2 cellular contexts compared by ENCODE assay signal in the genomic region with DNA sequence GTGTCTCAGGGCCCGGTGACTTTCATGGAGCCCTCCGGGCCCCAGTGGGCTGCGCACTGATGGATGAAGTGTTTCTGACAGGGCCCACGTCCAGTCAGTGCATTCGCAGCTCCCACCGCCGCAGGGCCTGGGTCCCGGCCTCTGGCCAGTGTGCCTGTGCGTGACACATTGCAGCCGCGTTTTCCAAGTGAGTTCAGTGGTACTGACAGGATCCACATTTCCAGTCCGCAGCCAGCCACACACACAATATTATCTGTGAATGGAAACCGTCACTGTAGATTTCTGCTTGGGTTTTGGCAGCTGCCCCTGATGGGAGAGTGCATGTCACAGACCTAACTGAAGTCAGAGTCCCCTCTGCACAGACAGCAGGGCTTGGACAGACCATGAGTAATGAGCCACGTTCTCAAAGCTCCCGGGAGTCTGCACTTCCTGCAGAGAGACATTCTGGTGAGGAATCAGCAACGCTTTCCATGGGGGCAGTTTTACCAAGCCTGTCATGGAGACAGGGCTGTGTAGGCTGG.
TF ChIP-seq lines count a peak whose summit lies in the region.

No MANE protein-coding gene starts in this region.

TF ChIP-seq in liver, 16 proteins besides CTCF, POLR2A, EP300 and RAD21 (continued from another document):
- TF ChIP-seq, protein P1, sequence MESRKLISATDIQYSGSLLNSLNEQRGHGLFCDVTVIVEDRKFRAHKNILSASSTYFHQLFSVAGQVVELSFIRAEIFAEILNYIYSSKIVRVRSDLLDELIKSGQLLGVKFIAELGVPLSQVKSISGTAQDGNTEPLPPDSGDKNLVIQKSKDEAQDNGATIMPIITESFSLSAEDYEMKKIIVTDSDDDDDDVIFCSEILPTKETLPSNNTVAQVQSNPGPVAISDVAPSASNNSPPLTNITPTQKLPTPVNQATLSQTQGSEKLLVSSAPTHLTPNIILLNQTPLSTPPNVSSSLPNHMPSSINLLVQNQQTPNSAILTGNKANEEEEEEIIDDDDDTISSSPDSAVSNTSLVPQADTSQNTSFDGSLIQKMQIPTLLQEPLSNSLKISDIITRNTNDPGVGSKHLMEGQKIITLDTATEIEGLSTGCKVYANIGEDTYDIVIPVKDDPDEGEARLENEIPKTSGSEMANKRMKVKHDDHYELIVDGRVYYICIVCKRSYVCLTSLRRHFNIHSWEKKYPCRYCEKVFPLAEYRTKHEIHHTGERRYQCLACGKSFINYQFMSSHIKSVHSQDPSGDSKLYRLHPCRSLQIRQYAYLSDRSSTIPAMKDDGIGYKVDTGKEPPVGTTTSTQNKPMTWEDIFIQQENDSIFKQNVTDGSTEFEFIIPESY (IDR thresholded peaks at IDR 0.05), result no peak

TF ChIP-seq in HepG2, 621 proteins besides CTCF, POLR2A, EP300 and RAD21 (continued from another document):
- TF ChIP-seq, protein P2, sequence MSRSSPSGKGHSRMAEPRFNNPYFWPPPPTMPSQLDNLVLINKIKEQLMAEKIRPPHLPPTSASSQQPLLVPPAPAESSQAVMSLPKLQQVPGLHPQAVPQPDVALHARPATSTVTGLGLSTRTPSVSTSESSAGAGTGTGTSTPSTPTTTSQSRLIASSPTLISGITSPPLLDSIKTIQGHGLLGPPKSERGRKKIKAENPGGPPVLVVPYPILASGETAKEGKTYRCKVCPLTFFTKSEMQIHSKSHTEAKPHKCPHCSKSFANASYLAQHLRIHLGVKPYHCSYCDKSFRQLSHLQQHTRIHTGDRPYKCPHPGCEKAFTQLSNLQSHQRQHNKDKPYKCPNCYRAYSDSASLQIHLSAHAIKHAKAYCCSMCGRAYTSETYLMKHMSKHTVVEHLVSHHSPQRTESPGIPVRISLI (CRISPR knock-in tag; IDR thresholded peaks at IDR 0.05; ENCODE audit: borderline replicate concordance), result no peak
- TF ChIP-seq KLF12 (CRISPR knock-in tag; IDR thresholded peaks at IDR 0.05; ENCODE audit: borderline replicate concordance) (no peak), ZNF670 (CRISPR knock-in tag; IDR thresholded peaks at IDR 0.05; ENCODE audit: borderline replicate concordance) (no peak), DNMT1 (CRISPR knock-in tag; IDR thresholded peaks at IDR 0.05) (no peak), ZFP82 (CRISPR knock-in tag; IDR thresholded peaks at IDR 0.05; ENCODE audit: borderline replicate concordance) (no peak), TCF7L2 (IDR thresholded peaks at IDR 0.05; ENCODE audit: low read depth, low read length) (no peak), ZNF337 (CRISPR knock-in tag; IDR thresholded peaks at IDR 0.05; ENCODE audit: borderline replicate concordance, low read depth) (no peak), NCOA2 (CRISPR knock-in tag; IDR thresholded peaks at IDR 0.05) (no peak), SSRP1 (CRISPR knock-in tag; IDR thresholded peaks at IDR 0.05) (no peak)
- TF ChIP-seq, protein P3, sequence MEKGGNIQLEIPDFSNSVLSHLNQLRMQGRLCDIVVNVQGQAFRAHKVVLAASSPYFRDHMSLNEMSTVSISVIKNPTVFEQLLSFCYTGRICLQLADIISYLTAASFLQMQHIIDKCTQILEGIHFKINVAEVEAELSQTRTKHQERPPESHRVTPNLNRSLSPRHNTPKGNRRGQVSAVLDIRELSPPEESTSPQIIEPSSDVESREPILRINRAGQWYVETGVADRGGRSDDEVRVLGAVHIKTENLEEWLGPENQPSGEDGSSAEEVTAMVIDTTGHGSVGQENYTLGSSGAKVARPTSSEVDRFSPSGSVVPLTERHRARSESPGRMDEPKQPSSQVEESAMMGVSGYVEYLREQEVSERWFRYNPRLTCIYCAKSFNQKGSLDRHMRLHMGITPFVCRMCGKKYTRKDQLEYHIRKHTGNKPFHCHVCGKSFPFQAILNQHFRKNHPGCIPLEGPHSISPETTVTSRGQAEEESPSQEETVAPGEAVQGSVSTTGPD (CRISPR knock-in tag; IDR thresholded peaks at IDR 0.05), result no peak
- TF ChIP-seq, protein P4, sequence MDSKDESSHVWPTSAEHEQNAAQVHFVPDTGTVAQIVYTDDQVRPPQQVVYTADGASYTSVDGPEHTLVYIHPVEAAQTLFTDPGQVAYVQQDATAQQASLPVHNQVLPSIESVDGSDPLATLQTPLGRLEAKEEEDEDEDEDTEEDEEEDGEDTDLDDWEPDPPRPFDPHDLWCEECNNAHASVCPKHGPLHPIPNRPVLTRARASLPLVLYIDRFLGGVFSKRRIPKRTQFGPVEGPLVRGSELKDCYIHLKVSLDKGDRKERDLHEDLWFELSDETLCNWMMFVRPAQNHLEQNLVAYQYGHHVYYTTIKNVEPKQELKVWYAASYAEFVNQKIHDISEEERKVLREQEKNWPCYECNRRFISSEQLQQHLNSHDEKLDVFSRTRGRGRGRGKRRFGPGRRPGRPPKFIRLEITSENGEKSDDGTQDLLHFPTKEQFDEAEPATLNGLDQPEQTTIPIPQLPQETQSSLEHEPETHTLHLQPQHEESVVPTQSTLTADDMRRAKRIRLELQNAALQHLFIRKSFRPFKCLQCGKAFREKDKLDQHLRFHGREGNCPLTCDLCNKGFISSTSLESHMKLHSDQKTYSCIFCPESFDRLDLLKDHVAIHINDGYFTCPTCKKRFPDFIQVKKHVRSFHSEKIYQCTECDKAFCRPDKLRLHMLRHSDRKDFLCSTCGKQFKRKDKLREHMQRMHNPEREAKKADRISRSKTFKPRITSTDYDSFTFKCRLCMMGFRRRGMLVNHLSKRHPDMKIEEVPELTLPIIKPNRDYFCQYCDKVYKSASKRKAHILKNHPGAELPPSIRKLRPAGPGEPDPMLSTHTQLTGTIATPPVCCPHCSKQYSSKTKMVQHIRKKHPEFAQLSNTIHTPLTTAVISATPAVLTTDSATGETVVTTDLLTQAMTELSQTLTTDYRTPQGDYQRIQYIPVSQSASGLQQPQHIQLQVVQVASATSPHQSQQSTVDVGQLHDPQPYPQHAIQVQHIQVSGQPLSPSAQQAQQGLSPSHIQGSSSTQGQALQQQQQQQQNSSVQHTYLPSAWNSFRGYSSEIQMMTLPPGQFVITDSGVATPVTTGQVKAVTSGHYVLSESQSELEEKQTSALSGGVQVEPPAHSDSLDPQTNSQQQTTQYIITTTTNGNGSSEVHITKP (CRISPR knock-in tag; IDR thresholded peaks at IDR 0.05; ENCODE audit: low read depth), result no peak
- TF ChIP-seq, protein P5, sequence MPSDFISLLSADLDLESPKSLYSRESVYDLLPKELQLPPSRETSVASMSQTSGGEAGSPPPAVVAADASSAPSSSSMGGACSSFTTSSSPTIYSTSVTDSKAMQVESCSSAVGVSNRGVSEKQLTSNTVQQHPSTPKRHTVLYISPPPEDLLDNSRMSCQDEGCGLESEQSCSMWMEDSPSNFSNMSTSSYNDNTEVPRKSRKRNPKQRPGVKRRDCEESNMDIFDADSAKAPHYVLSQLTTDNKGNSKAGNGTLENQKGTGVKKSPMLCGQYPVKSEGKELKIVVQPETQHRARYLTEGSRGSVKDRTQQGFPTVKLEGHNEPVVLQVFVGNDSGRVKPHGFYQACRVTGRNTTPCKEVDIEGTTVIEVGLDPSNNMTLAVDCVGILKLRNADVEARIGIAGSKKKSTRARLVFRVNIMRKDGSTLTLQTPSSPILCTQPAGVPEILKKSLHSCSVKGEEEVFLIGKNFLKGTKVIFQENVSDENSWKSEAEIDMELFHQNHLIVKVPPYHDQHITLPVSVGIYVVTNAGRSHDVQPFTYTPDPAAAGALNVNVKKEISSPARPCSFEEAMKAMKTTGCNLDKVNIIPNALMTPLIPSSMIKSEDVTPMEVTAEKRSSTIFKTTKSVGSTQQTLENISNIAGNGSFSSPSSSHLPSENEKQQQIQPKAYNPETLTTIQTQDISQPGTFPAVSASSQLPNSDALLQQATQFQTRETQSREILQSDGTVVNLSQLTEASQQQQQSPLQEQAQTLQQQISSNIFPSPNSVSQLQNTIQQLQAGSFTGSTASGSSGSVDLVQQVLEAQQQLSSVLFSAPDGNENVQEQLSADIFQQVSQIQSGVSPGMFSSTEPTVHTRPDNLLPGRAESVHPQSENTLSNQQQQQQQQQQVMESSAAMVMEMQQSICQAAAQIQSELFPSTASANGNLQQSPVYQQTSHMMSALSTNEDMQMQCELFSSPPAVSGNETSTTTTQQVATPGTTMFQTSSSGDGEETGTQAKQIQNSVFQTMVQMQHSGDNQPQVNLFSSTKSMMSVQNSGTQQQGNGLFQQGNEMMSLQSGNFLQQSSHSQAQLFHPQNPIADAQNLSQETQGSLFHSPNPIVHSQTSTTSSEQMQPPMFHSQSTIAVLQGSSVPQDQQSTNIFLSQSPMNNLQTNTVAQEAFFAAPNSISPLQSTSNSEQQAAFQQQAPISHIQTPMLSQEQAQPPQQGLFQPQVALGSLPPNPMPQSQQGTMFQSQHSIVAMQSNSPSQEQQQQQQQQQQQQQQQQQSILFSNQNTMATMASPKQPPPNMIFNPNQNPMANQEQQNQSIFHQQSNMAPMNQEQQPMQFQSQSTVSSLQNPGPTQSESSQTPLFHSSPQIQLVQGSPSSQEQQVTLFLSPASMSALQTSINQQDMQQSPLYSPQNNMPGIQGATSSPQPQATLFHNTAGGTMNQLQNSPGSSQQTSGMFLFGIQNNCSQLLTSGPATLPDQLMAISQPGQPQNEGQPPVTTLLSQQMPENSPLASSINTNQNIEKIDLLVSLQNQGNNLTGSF (CRISPR knock-in tag; IDR thresholded peaks at IDR 0.05), result no peak
